In genomic region chr5:56852228-56853000, GRCh38 we compare ENCODE assay signal across 2 cellular contexts.
TF ChIP-seq lines count a peak whose summit lies in the region.

No MANE protein-coding gene starts in this region.

TF ChIP-seq in IMR-90, 13 proteins besides CTCF, POLR2A, EP300 and RAD21:
- TF ChIP-seq CHD1 (IDR thresholded peaks at IDR 0.05; ENCODE audit: low read depth, low read length) (no peak), CEBPB (IDR thresholded peaks at IDR 0.05; ENCODE audit: low read depth, low read length) (no peak), BHLHE40 (IDR thresholded peaks at IDR 0.05; ENCODE audit: low read depth, low read length) (no peak), RCOR1 (IDR thresholded peaks at IDR 0.05; ENCODE audit: insufficient replicate concordance, low read length) (no peak), RFX5 (IDR thresholded peaks at IDR 0.05; ENCODE audit: low read depth, low read length) (no peak), MAFK (IDR thresholded peaks at IDR 0.05; ENCODE audit: low read depth, low read length) (no peak)

TF ChIP-seq in K562, 482 proteins besides CTCF, POLR2A, EP300 and RAD21:
- TF ChIP-seq SLC30A9 (CRISPR knock-in tag; IDR thresholded peaks at IDR 0.05) (no peak), ZNF316 (IDR thresholded peaks at IDR 0.05) (no peak), PCBP1 (IDR thresholded peaks at IDR 0.05; ENCODE audit: low read depth, low read length, poor library complexity, severe bottlenecking) (no peak), STAT5B (CRISPR knock-in tag; IDR thresholded peaks at IDR 0.05) (no peak), KDM1A (IDR thresholded peaks at IDR 0.05) (peak in 1 of 2 experiments; percentile 17; a peak in 2 of 4 replicates), REST (CRISPR knock-in tag; IDR thresholded peaks at IDR 0.05; ENCODE audit: low read depth) (no peak), RBM22 (IDR thresholded peaks at IDR 0.05; ENCODE audit: low read depth, low read length, poor library complexity, severe bottlenecking) (no peak), KLF6 (CRISPR knock-in tag; IDR thresholded peaks at IDR 0.05; ENCODE audit: borderline replicate concordance) (no peak)
